In genomic region chr11:128506384-128506783, GRCh38 we compare ENCODE assay signal across 9 cellular contexts.
DNase-seq lines count a peak whose midpoint lies in the region; ATAC-seq and TF ChIP-seq lines count a peak whose summit lies in the region.
"Had no signal": no experiment of that assay in that cellular context is flagged by ENCODE, and none has a peak within 500 bp of the region (broad histone marks: within the 10 kb centered on the region; RNA-seq: fewer than 3 reads in every experiment).

No MANE protein-coding gene starts in this region.

- H3K4me3 ChIP-seq in fibroblast of mammary gland (ENCODE audit: control insufficient read depth, low read depth, low read length), result no peak overlapping the region

- peaks cover 32% of the 10 kb centered on the region for H3K36me3 Mint-ChIP-seq in HFFc6 (ENCODE audit: low read depth)
- peaks cover 94% of the 10 kb centered on the region for H3K36me3 Mint-ChIP-seq in activated CD8-positive, alpha-beta T cell treated with anti-CD3 and anti-CD28 coated beads for 36 hours (ENCODE audit: low read depth)
- H3K36me3 Mint-ChIP-seq in stimulated activated effector memory CD8-positive, alpha-beta T cell treated with anti-CD3 and anti-CD28 coated beads, Interleukin-12 subunit alpha, Interleukin-12 subunit beta, amount 100 ng/mL, for 72 hours, result peaks cover 100% of the 10 kb centered on the region

- H3K9me3 Mint-ChIP-seq in HFFc6, result no peaks in the 10 kb centered on the region
- H3K9me3 Mint-ChIP-seq in activated CD8-positive, alpha-beta T cell treated with anti-CD3 and anti-CD28 coated beads for 36 hours, result no peaks in the 10 kb centered on the region
- H3K9me3 Mint-ChIP-seq in stimulated activated effector memory CD8-positive, alpha-beta T cell treated with anti-CD3 and anti-CD28 coated beads, Interleukin-12 subunit alpha, Interleukin-12 subunit beta, amount 100 ng/mL, for 72 hours, result no peaks in the 10 kb centered on the region

- H3K4me1 Mint-ChIP-seq in HFFc6 (ENCODE audit: low read depth), result peaks cover 100% of the 10 kb centered on the region
- H3K4me1 Mint-ChIP-seq in activated CD8-positive, alpha-beta T cell treated with anti-CD3 and anti-CD28 coated beads for 36 hours (ENCODE audit: low read depth), result peaks cover 86% of the 10 kb centered on the region
- peaks cover 95% of the 10 kb centered on the region for H3K4me1 Mint-ChIP-seq in stimulated activated effector memory CD8-positive, alpha-beta T cell treated with anti-CD3 and anti-CD28 coated beads, Interleukin-12 subunit alpha, Interleukin-12 subunit beta, amount 100 ng/mL, for 72 hours

- peaks cover 7% of the 10 kb centered on the region for H3K27me3 Mint-ChIP-seq in HFFc6 (ENCODE audit: insufficient read depth)
- no peaks in the 10 kb centered on the region for H3K27me3 Mint-ChIP-seq in activated CD8-positive, alpha-beta T cell treated with anti-CD3 and anti-CD28 coated beads for 36 hours

- no peak; the same call in 1 of the 2 replicates for TF ChIP-seq CTCF in HFFc6 (IDR thresholded peaks at IDR 0.05)
- TF ChIP-seq CTCF in activated CD8-positive, alpha-beta T cell treated with anti-CD3 and anti-CD28 coated beads for 36 hours (IDR thresholded peaks at IDR 0.05), result no peak
- no peak for TF ChIP-seq CTCF in fibroblast of mammary gland (conservative IDR thresholded peaks at IDR 0.05; ENCODE audit: control insufficient read depth, insufficient read depth, low read depth, low read length)
- no peak for TF ChIP-seq CTCF in GM10266 (IDR thresholded peaks at IDR 0.05; ENCODE audit: control insufficient read depth, insufficient read depth, low read depth, missing control alignments)

- POLR2A ChIA-PET in activated CD8-positive, alpha-beta T cell treated with anti-CD3 and anti-CD28 coated beads for 36 hours (lab: Charles Lee), result interaction anchor here (0.7 to 37.3 kb wide), 11 partner anchors 0 to 269 kb away, joined by 3 to 1082 read pairs (median 10); no protein-coding TSS in a partner anchor

- CTCF ChIA-PET in activated CD8-positive, alpha-beta T cell treated with anti-CD3 and anti-CD28 coated beads for 36 hours (lab: Charles Lee), result interaction anchor here (0.7 to 26.3 kb wide), 13 partner anchors 13 to 349 kb away, joined by 3 to 400 read pairs (median 4); no protein-coding TSS in a partner anchor

- intact Hi-C loops in activated CD8-positive, alpha-beta T cell treated with anti-CD3 and anti-CD28 coated beads for 36 hours (cut with micrococcal nuclease), result loop anchor here (5.0 to 10.0 kb wide), 2 partner anchors 34 to 212 kb away; no protein-coding TSS in a partner anchor

- DNase-seq in HFFc6 (no peak), fibroblast of mammary gland (ENCODE audit: low read depth) (peak; percentile 27), NAMALWA (ENCODE audit: low spot score) (no peak), GM10266 (ENCODE audit: extremely low spot score) (no peak)
- DNase-seq in activated CD8-positive, alpha-beta T cell treated with anti-CD3 and anti-CD28 coated beads for 36 hours, result peak; percentile 41
- no peak for DNase-seq in stimulated activated effector memory CD8-positive, alpha-beta T cell treated with anti-CD3 and anti-CD28 coated beads, Interleukin-12 subunit alpha, Interleukin-12 subunit beta, amount 100 ng/mL, for 72 hours (ENCODE audit: low spot score in 2 of 2)
- DNase-seq: activated CD4-positive, CD25-positive, alpha-beta regulatory T cell; effector CD4-positive, alpha-beta T cell had no signal

- ATAC-seq in activated CD8-positive, alpha-beta T cell treated with anti-CD3 and anti-CD28 coated beads for 36 hours, result peak; percentile 4
- ATAC-seq in stimulated activated effector memory CD8-positive, alpha-beta T cell treated with anti-CD3 and anti-CD28 coated beads, Interleukin-12 subunit alpha, Interleukin-12 subunit beta, amount 100 ng/mL, for 72 hours, result no peak
- ATAC-seq in GM19023 (IDR thresholded peaks at IDR 0.05; ENCODE audit: unreplicated experiment), result no peak

- peak overlapping the region; percentile 95 for H3K27ac Mint-ChIP-seq in HFFc6
- H3K27ac Mint-ChIP-seq in activated CD8-positive, alpha-beta T cell treated with anti-CD3 and anti-CD28 coated beads for 36 hours, result peak overlapping the region; percentile 96
- H3K27ac Mint-ChIP-seq in stimulated activated effector memory CD8-positive, alpha-beta T cell treated with anti-CD3 and anti-CD28 coated beads, Interleukin-12 subunit alpha, Interleukin-12 subunit beta, amount 100 ng/mL, for 72 hours, result peak overlapping the region; percentile 96

- peak overlapping the region; percentile 86 for H3K4me3 Mint-ChIP-seq in HFFc6
- peak overlapping the region; percentile 95 for H3K4me3 Mint-ChIP-seq in activated CD8-positive, alpha-beta T cell treated with anti-CD3 and anti-CD28 coated beads for 36 hours
- H3K4me3 Mint-ChIP-seq in stimulated activated effector memory CD8-positive, alpha-beta T cell treated with anti-CD3 and anti-CD28 coated beads, Interleukin-12 subunit alpha, Interleukin-12 subunit beta, amount 100 ng/mL, for 72 hours, result peak overlapping the region; percentile 84

Comparison
In these comparisons a context has a peak if more than half of its experiments do, and no peak if none do; other contexts are left out.
1. DNase-seq: peak in activated CD8-positive, alpha-beta T cell treated with anti-CD3 and anti-CD28 coated beads for 36 hours (single experiment) and fibroblast of mammary gland (single experiment); none in HFFc6 (single experiment), stimulated activated effector memory CD8-positive, alpha-beta T cell treated with anti-CD3 and anti-CD28 coated beads, Interleukin-12 subunit alpha, Interleukin-12 subunit beta, amount 100 ng/mL, for 72 hours (0 of 2), NAMALWA (single experiment) and GM10266 (single experiment).
2. Peak in every context shown above with its lines, with median percentiles within 50 percentile points of each other: H3K27ac Mint-ChIP-seq and H3K4me3 Mint-ChIP-seq.